12 cellular contexts compared by ENCODE assay signal in the genomic region with DNA sequence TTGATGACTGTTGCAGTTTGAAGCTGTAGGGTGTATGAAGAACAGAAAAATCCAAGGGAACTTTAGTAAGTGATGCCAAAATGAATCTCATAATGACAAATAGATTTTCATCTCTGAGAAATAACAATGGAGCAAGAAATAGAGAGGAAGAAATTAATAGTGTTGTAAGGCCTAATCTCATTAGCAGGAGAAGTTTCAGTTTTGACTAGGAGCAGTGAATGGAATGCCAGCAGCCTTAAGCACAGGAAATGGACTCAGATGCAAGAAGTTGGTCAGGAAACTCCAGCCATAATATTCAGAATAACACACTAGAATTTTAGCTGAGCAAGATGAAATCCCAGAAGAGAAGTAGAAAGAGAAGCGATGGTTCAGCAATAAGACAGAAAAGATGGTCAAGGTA. TPM values are rescaled to one million over a fixed set of nuclear protein-coding genes. Genes with fewer than 3 reads are reported as not detected.
DNase-seq lines count a peak whose midpoint lies in the region; ATAC-seq and TF ChIP-seq lines count a peak whose summit lies in the region.
"Had no signal": no experiment of that assay in that cellular context is flagged by ENCODE, and none has a peak within 500 bp of the region (broad histone marks: within the 10 kb centered on the region; RNA-seq: fewer than 3 reads in every experiment).

No MANE protein-coding gene starts in this region.

- H3K27me3 Mint-ChIP-seq in activated CD8-positive, alpha-beta memory T cell treated with anti-CD3 and anti-CD28 coated beads, Interleukin-2, amount 10 ng/mL, durations not matched to agents 7 days and 5 days: no peaks in the 10 kb centered on the region
- no peaks in the 10 kb centered on the region for H3K27me3 Mint-ChIP-seq in central memory CD8-positive, alpha-beta T cell
- H3K27me3 Mint-ChIP-seq in glutamatergic neuron (ENCODE audit: unreplicated experiment): peaks cover 2% of the 10 kb centered on the region
- H3K27me3 Mint-ChIP-seq: stimulated activated naive B cell treated with anti-CD40 and anti-IgM and Interleukin-4, amounts not matched to agents 10 μg/mL and 1 μg/mL and 100 μg/mL, for 72 hours had no signal

- H3K4me3 Mint-ChIP-seq in activated CD8-positive, alpha-beta memory T cell treated with anti-CD3 and anti-CD28 coated beads, Interleukin-2, amount 10 ng/mL, durations not matched to agents 7 days and 5 days: no peak overlapping the region
- no peak overlapping the region for H3K4me3 Mint-ChIP-seq in central memory CD8-positive, alpha-beta T cell
- no peak overlapping the region for H3K4me3 Mint-ChIP-seq in glutamatergic neuron (ENCODE audit: unreplicated experiment)
- H3K4me3 Mint-ChIP-seq: stimulated activated naive B cell treated with anti-CD40 and anti-IgM and Interleukin-4, amounts not matched to agents 10 μg/mL and 1 μg/mL and 100 μg/mL, for 72 hours had no signal

- no peaks in the 10 kb centered on the region for H3K9me3 Mint-ChIP-seq in activated CD8-positive, alpha-beta memory T cell treated with anti-CD3 and anti-CD28 coated beads, Interleukin-2, amount 10 ng/mL, durations not matched to agents 7 days and 5 days (ENCODE audit: low read depth)
- no peaks in the 10 kb centered on the region for H3K9me3 Mint-ChIP-seq in central memory CD8-positive, alpha-beta T cell
- no peaks in the 10 kb centered on the region for H3K9me3 Mint-ChIP-seq in glutamatergic neuron (ENCODE audit: unreplicated experiment)
- H3K9me3 Mint-ChIP-seq: stimulated activated naive B cell treated with anti-CD40 and anti-IgM and Interleukin-4, amounts not matched to agents 10 μg/mL and 1 μg/mL and 100 μg/mL, for 72 hours had no signal

- peak overlapping the region; percentile 12 for H3K27ac Mint-ChIP-seq in activated CD8-positive, alpha-beta memory T cell treated with anti-CD3 and anti-CD28 coated beads, Interleukin-2, amount 10 ng/mL, durations not matched to agents 7 days and 5 days
- peak overlapping the region; percentile 42 for H3K27ac Mint-ChIP-seq in central memory CD8-positive, alpha-beta T cell (ENCODE audit: low read depth)
- no peak overlapping the region for H3K27ac Mint-ChIP-seq in glutamatergic neuron (ENCODE audit: unreplicated experiment)
- H3K27ac Mint-ChIP-seq: stimulated activated naive B cell treated with anti-CD40 and anti-IgM and Interleukin-4, amounts not matched to agents 10 μg/mL and 1 μg/mL and 100 μg/mL, for 72 hours had no signal

- peaks cover 67% of the 10 kb centered on the region for H3K4me1 Mint-ChIP-seq in activated CD8-positive, alpha-beta memory T cell treated with anti-CD3 and anti-CD28 coated beads, Interleukin-2, amount 10 ng/mL, durations not matched to agents 7 days and 5 days
- peaks cover 52% of the 10 kb centered on the region for H3K4me1 Mint-ChIP-seq in central memory CD8-positive, alpha-beta T cell
- H3K4me1 Mint-ChIP-seq in glutamatergic neuron (ENCODE audit: low read depth, unreplicated experiment): no peaks in the 10 kb centered on the region

- H3K36me3 Mint-ChIP-seq in activated CD8-positive, alpha-beta memory T cell treated with anti-CD3 and anti-CD28 coated beads, Interleukin-2, amount 10 ng/mL, durations not matched to agents 7 days and 5 days: peaks cover 47% of the 10 kb centered on the region
- H3K36me3 Mint-ChIP-seq in central memory CD8-positive, alpha-beta T cell (ENCODE audit: insufficient read depth): peaks cover 36% of the 10 kb centered on the region
- H3K36me3 Mint-ChIP-seq in glutamatergic neuron (ENCODE audit: unreplicated experiment): no peaks in the 10 kb centered on the region

- no peak for ATAC-seq in activated CD8-positive, alpha-beta memory T cell treated with anti-CD3 and anti-CD28 coated beads, Interleukin-2, amount 10 ng/mL, durations not matched to agents 7 days and 5 days
- no peak for ATAC-seq in central memory CD8-positive, alpha-beta T cell (replicated peaks; ENCODE audit: extremely low read depth, poor library complexity, severe bottlenecking)
- peak; percentile 28 for ATAC-seq in left lobe of liver
- no peak for ATAC-seq in upper lobe of right lung
- ATAC-seq in HG02588 (IDR thresholded peaks at IDR 0.05; ENCODE audit: unreplicated experiment): no peak
- ATAC-seq: A549; stimulated activated naive B cell treated with anti-CD40 and anti-IgM and Interleukin-4, amounts not matched to agents 10 μg/mL and 1 μg/mL and 100 μg/mL, for 72 hours had no signal

- H3K4me1 ChIP-seq in upper lobe of right lung: peaks cover 66% of the 10 kb centered on the region
- H3K4me1 ChIP-seq: A549 had no signal

- H3K9me3 ChIP-seq in upper lobe of right lung: no peaks in the 10 kb centered on the region
- H3K9me3 ChIP-seq: A549 had no signal

- DNase-seq in activated CD8-positive, alpha-beta memory T cell treated with anti-CD3 and anti-CD28 coated beads, Interleukin-2, amount 10 ng/mL, durations not matched to agents 7 days and 5 days: no peak
- DNase-seq in activated CD8-positive, alpha-beta memory T cell treated with anti-CD3 and anti-CD28 coated beads, Interleukin-2, amount 50 U/mL, for 4 hours: no peak
- DNase-seq in central memory CD8-positive, alpha-beta T cell (ENCODE audit: low spot score in 2 of 2): no peak
- DNase-seq in left lobe of liver (ENCODE audit: low spot score) (no peak), upper lobe of right lung (no peak), glutamatergic neuron (no peak), HUDEP-2 (lab: John Stamatoyannopoulos, UW; ENCODE audit: unreplicated experiment in 76 of 76) (no peak)
- DNase-seq: activated gamma-delta T cell treated with Interleukin-2 at 50 U/mL for 16 hours; stimulated activated naive B cell treated with anti-CD40 and anti-IgM and Interleukin-4, amounts not matched to agents 10 μg/mL and 1 μg/mL and 100 μg/mL, for 72 hours had no signal

- H3K36me3 ChIP-seq in upper lobe of right lung: no peaks in the 10 kb centered on the region

- H3K4me3 ChIP-seq in upper lobe of right lung: no peak overlapping the region
- H3K4me3 ChIP-seq: A549, skin epidermis had no signal

- TF ChIP-seq CTCF in upper lobe of right lung (IDR thresholded peaks at IDR 0.05): no peak
- TF ChIP-seq CTCF in glutamatergic neuron (IDR thresholded peaks at IDR 0.05; ENCODE audit: partially characterized antibody, unreplicated experiment): no peak

- H3K27me3 ChIP-seq in upper lobe of right lung: no peaks in the 10 kb centered on the region

- peak overlapping the region; percentile 51 for H3K27ac ChIP-seq in upper lobe of right lung
- H3K27ac ChIP-seq: A549 had no signal

- intact Hi-C loops in upper lobe of right lung (cut with DNase I): no loop called here

- CTCF ChIA-PET in activated CD8-positive, alpha-beta memory T cell treated with anti-CD3 and anti-CD28 coated beads, Interleukin-2, amount 10 ng/mL, durations not matched to agents 7 days and 5 days (lab: Charles Lee): interaction anchor here (1.4 kb wide), 1 partner anchor 227 kb away, joined by 5 read pairs; no protein-coding TSS in a partner anchor

RNA-seq across cellular contexts. Expression of gene ATXN1, which starts 23.9 kb away (rescaled TPM):
- total RNA-seq in activated CD8-positive, alpha-beta memory T cell treated with anti-CD3 and anti-CD28 coated beads, Interleukin-2, amount 10 ng/mL, durations not matched to agents 7 days and 5 days: 100 to 1,000 TPM in 1 of 2 experiments, 10 to 100 TPM in 1; 84.6 to 117 TPM
- 29.5 TPM for total RNA-seq in left lobe of liver
- total RNA-seq in upper lobe of right lung: 71.2 TPM
- 15.5 TPM for total RNA-seq in glutamatergic neuron (ENCODE audit: unreplicated experiment)
